8 cellular contexts compared by ENCODE assay signal in the genomic region with DNA sequence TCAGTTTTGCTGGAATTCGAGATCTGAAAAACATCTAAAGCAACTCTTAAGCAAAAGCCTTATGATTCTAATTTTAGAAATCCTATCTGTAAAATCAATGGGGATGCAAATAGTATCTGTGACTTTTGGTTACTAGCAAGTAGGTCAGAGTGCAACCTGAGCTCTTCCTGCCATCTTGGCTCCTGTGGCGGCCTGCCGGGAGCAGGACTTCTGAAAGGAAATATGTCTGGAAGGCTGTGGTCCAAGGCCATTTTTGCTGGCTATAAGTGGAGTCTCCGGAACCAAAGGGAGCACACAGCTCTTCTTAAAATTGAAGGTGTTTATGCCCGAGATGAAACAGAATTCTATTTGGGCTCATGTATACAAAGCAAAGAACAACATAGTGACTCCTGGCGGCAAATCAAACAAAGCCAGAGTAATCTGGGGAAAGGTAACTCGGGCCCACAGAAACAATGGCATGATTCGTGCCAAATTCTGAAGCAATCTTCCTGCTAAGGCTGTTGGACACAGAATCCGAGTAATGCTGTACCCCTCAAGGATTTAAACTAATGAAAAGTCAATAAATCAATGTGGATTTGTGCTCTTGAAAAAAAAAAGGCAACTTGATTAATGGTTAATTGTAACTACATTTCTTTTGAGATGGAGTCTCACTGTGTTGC. TPM values are rescaled to one million over a fixed set of nuclear protein-coding genes. Genes with fewer than 3 reads are reported as not detected.
A peak's percentile ranks its signal among the peaks of the same experiment; 100 is the strongest.
DNase-seq lines count a peak whose midpoint lies in the region; ATAC-seq and TF ChIP-seq lines count a peak whose summit lies in the region.

No MANE protein-coding gene starts in this region.

- peak overlapping the region in 2 of 6 donors; percentile 62 to 92 for H3K27ac Mint-ChIP-seq in naive B cell

- intact Hi-C loops in breast epithelium (cut with DNase I; ENCODE audit: low total_unique reads): no loop called here

- peaks cover 0 to 6% (median 5%) of the 10 kb centered on the region in 3 donors for H3K27me3 Mint-ChIP-seq in naive B cell

- no peak for TF ChIP-seq CTCF in breast epithelium (IDR thresholded peaks at IDR 0.05)

- peak overlapping the region in 9 of 10 experiments; percentile 66 to 97 (median 85); a peak in 12 of 20 replicates for H3K4me3 ChIP-seq in BLaER1 treated with 17β-estradiol and CSF1 and Interleukin-3, amounts not matched to agents 10 nM and 100 nM
- H3K4me3 ChIP-seq in HUES64 (ENCODE audit: low read length) (peak overlapping the region; percentile 86), breast epithelium (peak overlapping the region in 2 of 3 donors; percentile 86 to 92)

- peak overlapping the region; percentile 87 to 98 (median 92) for H3K4me2 ChIP-seq in BLaER1 treated with 17β-estradiol and CSF1 and Interleukin-3, amounts not matched to agents 10 nM and 100 nM

- TF ChIP-seq POLR2A in breast epithelium (IDR thresholded peaks at IDR 0.05) (no peak), erythroblast (IDR thresholded peaks at IDR 0.05; ENCODE audit: low read length) (no peak)

- no peaks in the 10 kb centered on the region for H3K9me3 Mint-ChIP-seq in naive B cell

- 93% methylated on average over 9 of the region's 9 CpGs for WGBS in HUES64

- H3K4me1 ChIP-seq in BLaER1 treated with 17β-estradiol and CSF1 and Interleukin-3, amounts not matched to agents 10 nM and 100 nM: peaks cover 22 to 31% (median 26%) of the 10 kb centered on the region in 10 experiments
- H3K4me1 ChIP-seq in HUES64 (ENCODE audit: insufficient read depth, low read length): peaks cover 12% of the 10 kb centered on the region
- H3K4me1 ChIP-seq in breast epithelium: peaks cover 0 to 10% of the 10 kb centered on the region in 2 donors

- ATAC-seq in naive B cell (ENCODE audit: low read depth in 2 of 2) (no peak), HG03354 (IDR thresholded peaks at IDR 0.05; ENCODE audit: poor library complexity, severe bottlenecking, unreplicated experiment) (no peak)

- H3K4me1 Mint-ChIP-seq in naive B cell: peaks cover 38 to 44% (median 40%) of the 10 kb centered on the region in 3 donors

- H3K36me3 Mint-ChIP-seq in naive B cell: peaks cover 0 to 5% of the 10 kb centered on the region in 2 donors

- no peaks in the 10 kb centered on the region; a peak in 1 of 22 replicates for H3K27me3 ChIP-seq in BLaER1 treated with 17β-estradiol and CSF1 and Interleukin-3, amounts not matched to agents 10 nM and 100 nM
- H3K27me3 ChIP-seq in HUES64 (ENCODE audit: insufficient read depth, low read length) (no peaks in the 10 kb centered on the region), breast epithelium (peaks cover 0 to 5% of the 10 kb centered on the region in 2 donors)

- peaks cover 5 to 52% (median 29%) of the 10 kb centered on the region in 11 experiments; a peak in 17 of 22 replicates for H4K20me1 ChIP-seq in BLaER1 treated with 17β-estradiol and CSF1 and Interleukin-3, amounts not matched to agents 10 nM and 100 nM

- DNase-seq in breast epithelium (ENCODE audit: low spot score in 2 of 2) (no peak), naive B cell (no peak), NCI-H510A treated with DMSO at 0.1 percent for 48 hours (lab: John Stamatoyannopoulos, UW) (no peak), erythroblast (lab: John Stamatoyannopoulos, UW) (no peak), activated gamma-delta T cell (lab: John Stamatoyannopoulos, UW) (no peak)

- no peak overlapping the region for H3K27ac ChIP-seq in BLaER1 treated with 17β-estradiol and CSF1 and Interleukin-3, amounts not matched to agents 10 nM and 100 nM
- H3K27ac ChIP-seq in HUES64 (ENCODE audit: low read depth, low read length): no peak overlapping the region
- H3K27ac ChIP-seq in breast epithelium: peak overlapping the region in 1 of 2 donors; percentile 21

- no peaks in the 10 kb centered on the region for H3K9me3 ChIP-seq in BLaER1 treated with 17β-estradiol and CSF1 and Interleukin-3, amounts not matched to agents 10 nM and 100 nM (replicated peaks in 1 of 11)
- H3K9me3 ChIP-seq in HUES64 (ENCODE audit: insufficient read depth, low read depth, low read length) (no peaks in the 10 kb centered on the region), breast epithelium (no peaks in the 10 kb centered on the region)

- H3K36me3 ChIP-seq in BLaER1 treated with 17β-estradiol and CSF1 and Interleukin-3, amounts not matched to agents 10 nM and 100 nM: peaks cover 0 to 29% (median 11%) of the 10 kb centered on the region in 11 experiments; a peak in 10 of 22 replicates
- H3K36me3 ChIP-seq in HUES64 (ENCODE audit: insufficient read depth, low read length) (no peaks in the 10 kb centered on the region), breast epithelium (no peaks in the 10 kb centered on the region)

- peak overlapping the region in 2 of 11 experiments; percentile 80 to 86; a peak in 2 of 22 replicates for H3K9ac ChIP-seq in BLaER1 treated with 17β-estradiol and CSF1 and Interleukin-3, amounts not matched to agents 10 nM and 100 nM
- H3K9ac ChIP-seq in HUES64 (ENCODE audit: low read depth, low read length): no peak overlapping the region

- peak overlapping the region; percentile 2 to 100 (median 96) for H3K4me3 Mint-ChIP-seq in naive B cell

RNA-seq across cellular contexts. Expression of a gene that starts 1.7 kb away (rescaled TPM):
- 55.9 TPM for polyA plus RNA-seq in HUES64 (2013, experiment 1 of 2)
- polyA plus RNA-seq in HUES64 (2013, experiment 2 of 2): 48.0 TPM
- 10 to 100 TPM; 36.1 to 40.6 (median 36.4) TPM for total RNA-seq in breast epithelium
- polyA plus RNA-seq in naive B cell (ENCODE audit: low read depth in 6 of 6): 10 to 100 TPM; 64.0 to 96.1 (median 75.4) TPM

RNA-seq across cellular contexts. Expression of a gene that starts 33.3 kb away (rescaled TPM):
- 18.4 TPM for polyA plus RNA-seq in HUES64 (2013, experiment 1 of 2)
- 19.0 TPM for polyA plus RNA-seq in HUES64 (2013, experiment 2 of 2)
- total RNA-seq in breast epithelium: 1 to 10 TPM; 2.4 to 3.1 (median 2.9) TPM
- not detected for polyA plus RNA-seq in naive B cell (ENCODE audit: low read depth in 6 of 6)
